25 cellular contexts compared by ENCODE assay signal in the genomic region with DNA sequence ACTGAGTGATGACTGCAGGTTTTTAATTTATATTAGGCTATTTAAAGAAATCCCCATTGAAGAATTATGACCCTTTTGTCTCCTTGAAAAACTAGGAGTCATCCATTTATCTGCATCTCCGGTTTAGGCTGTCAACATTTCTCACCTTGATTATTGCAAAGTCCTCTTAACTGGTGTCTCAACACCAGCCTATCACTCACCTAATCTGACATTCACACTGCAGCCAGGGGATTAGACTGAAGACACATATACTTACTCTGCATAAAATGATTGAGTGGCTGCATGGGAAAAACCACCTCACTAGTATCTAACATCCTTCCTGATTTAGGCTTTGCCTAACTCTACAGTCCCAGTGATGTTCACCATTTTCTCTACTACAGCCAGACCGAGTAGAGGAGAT.
"Had no signal": no experiment of that assay in that cellular context is flagged by ENCODE, and none has a peak within 500 bp of the region (broad histone marks: within the 10 kb centered on the region; RNA-seq: fewer than 3 reads in every experiment).

No MANE protein-coding gene starts in this region.

- H3K27me3 Mint-ChIP-seq: dendritic cell treated with granulocyte-macrophage colony-stimulating factor and Interleukin-4, amounts not matched to agents 40 ng/mL and 50 ng/mL, for 4 days; effector memory CD8-positive, alpha-beta T cell had no signal

- H3K4me1 ChIP-seq: colonic mucosa, esophagus muscularis mucosa, esophagus squamous epithelium, foreskin keratinocyte, gastrocnemius medialis, gastroesophageal sphincter, heart left ventricle, heart right ventricle had no signal

- H3K27me3 ChIP-seq: colonic mucosa, dorsolateral prefrontal cortex, esophagus muscularis mucosa, esophagus squamous epithelium, foreskin keratinocyte, gastrocnemius medialis, gastroesophageal sphincter, heart left ventricle, heart right ventricle had no signal

- H3K36me3 ChIP-seq: colonic mucosa, esophagus muscularis mucosa, esophagus squamous epithelium, gastrocnemius medialis, gastroesophageal sphincter, heart left ventricle, heart right ventricle had no signal

- H3K9me3 Mint-ChIP-seq: endodermal cell had no signal

- H3K27ac ChIP-seq: colonic mucosa, coronary artery, dorsolateral prefrontal cortex, epithelial cell of prostate, esophagus muscularis mucosa, esophagus squamous epithelium, foreskin keratinocyte, gastrocnemius medialis, gastroesophageal sphincter, heart left ventricle, heart right ventricle had no signal

- H3K9me3 ChIP-seq: colonic mucosa, esophagus muscularis mucosa, esophagus squamous epithelium, gastrocnemius medialis, gastroesophageal sphincter, heart left ventricle, heart right ventricle had no signal

- H3K4me3 ChIP-seq: colonic mucosa, coronary artery, dorsolateral prefrontal cortex, esophagus muscularis mucosa, esophagus squamous epithelium, gastrocnemius medialis, gastroesophageal sphincter, heart left ventricle, heart right ventricle had no signal

- H3K4me3 Mint-ChIP-seq: dendritic cell treated with granulocyte-macrophage colony-stimulating factor and Interleukin-4, amounts not matched to agents 40 ng/mL and 50 ng/mL, for 4 days; effector memory CD8-positive, alpha-beta T cell; endodermal cell had no signal

- DNase-seq: colonic mucosa; cortex of kidney; dermis blood vessel endothelial cell; dorsolateral prefrontal cortex; effector CD4-positive, alpha-beta T cell; effector CD8-positive, alpha-beta T cell; effector memory CD4-positive, alpha-beta T cell; effector memory CD8-positive, alpha-beta T cell; endodermal cell; erythroblast; esophagus squamous epithelium; foreskin fibroblast; foreskin keratinocyte; foreskin melanocyte; gastrocnemius medialis; glutamatergic neuron; head of caudate nucleus; heart left ventricle; heart right ventricle had no signal

- ATAC-seq: effector memory CD8-positive, alpha-beta T cell; esophagus mucosa; foreskin keratinocyte; gastrocnemius medialis; gastroesophageal sphincter; heart left ventricle; heart right ventricle had no signal

- H3K27ac Mint-ChIP-seq: dendritic cell treated with granulocyte-macrophage colony-stimulating factor and Interleukin-4, amounts not matched to agents 40 ng/mL and 50 ng/mL, for 4 days; effector memory CD8-positive, alpha-beta T cell; endodermal cell had no signal
